In the genomic region with DNA sequence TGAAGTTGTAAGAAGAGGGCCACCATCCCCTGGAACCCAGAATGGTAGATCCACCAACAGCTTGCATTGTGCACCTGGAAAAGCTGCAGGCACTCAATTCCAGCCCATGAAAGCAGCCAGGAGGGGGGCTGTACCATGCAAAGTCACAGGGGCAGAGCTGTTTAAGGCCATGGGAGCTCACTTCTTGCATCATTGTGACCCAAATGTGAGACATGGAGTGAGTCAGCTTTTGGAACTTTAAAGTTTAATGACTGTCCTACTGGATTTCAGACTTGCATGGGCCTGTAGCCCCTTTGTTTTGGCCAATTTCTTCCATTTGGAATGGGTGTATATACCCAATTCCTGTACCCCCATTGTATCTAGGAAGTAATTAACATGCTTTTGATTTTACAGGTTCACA, we compare ENCODE assay signal across 23 cellular contexts.
"Had no signal": no experiment of that assay in that cellular context is flagged by ENCODE, and none has a peak within 500 bp of the region (broad histone marks: within the 10 kb centered on the region; RNA-seq: fewer than 3 reads in every experiment).

No MANE protein-coding gene starts in this region.

- H3K27ac ChIP-seq: dorsolateral prefrontal cortex, epithelial cell of prostate, gastrocnemius medialis, lower lobe of right lung, pancreas, right lobe of liver, thyroid gland, vagina had no signal

- H3K9me3 ChIP-seq: gastrocnemius medialis, lower lobe of right lung, pancreas, right lobe of liver, thyroid gland, vagina had no signal

- H3K27me3 ChIP-seq: dorsolateral prefrontal cortex, gastrocnemius medialis, pancreas, right lobe of liver, thyroid gland, vagina had no signal

- H3K4me1 ChIP-seq: thyroid gland had no signal

- FAIRE-seq: keratinocyte, pancreas had no signal

- DNase-seq: cortex of kidney; dorsolateral prefrontal cortex; effector CD4-positive, alpha-beta T cell; gastrocnemius medialis; head of caudate nucleus; left ventricle myocardium superior; lower lobe of right lung; natural killer cell; pancreas; right lobe of liver; stimulated activated CD4-positive, alpha-beta T cell treated with anti-CD3 and anti-CD28 coated beads, Interleukin-12 subunit alpha, Interleukin-12 subunit beta, amount 100 ng/mL, for 4 hours; stimulated activated CD4-positive, alpha-beta T cell treated with anti-CD3 and anti-CD28 coated beads, Interleukin-1b, Interleukin-23, amount 100 ng/mL, for 48 hours; stimulated activated CD4-positive, alpha-beta T cell treated with anti-CD3 and anti-CD28 coated beads, Interleukin-4, amount 100 ng/mL, for 1 hour; stimulated activated CD8-positive, alpha-beta memory T cell treated with anti-CD3 and anti-CD28 coated beads, Interleukin-4, amount 100 ng/mL, for 48 hours; stimulated activated naive CD4-positive, alpha-beta T cell; stimulated activated naive CD8-positive, alpha-beta T cell treated with anti-CD3 and anti-CD28 coated beads, Interleukin-15, amount 100 ng/mL, for 72 hours; thyroid gland; trophoblast cell had no signal

- H3K4me3 ChIP-seq: dorsolateral prefrontal cortex, gastrocnemius medialis, lower lobe of right lung, pancreas, right lobe of liver, smooth muscle cell, thyroid gland, vagina had no signal

- H3K36me3 ChIP-seq: gastrocnemius medialis, lower lobe of right lung, pancreas, right lobe of liver, thyroid gland, vagina had no signal

- ATAC-seq: esophagus mucosa; gastrocnemius medialis; left ventricle myocardium superior; lower lobe of right lung; natural killer cell; pancreas; right lobe of liver; stimulated activated naive CD8-positive, alpha-beta T cell treated with anti-CD3 and anti-CD28 coated beads, Interleukin-15, amount 100 ng/mL, for 72 hours had no signal

- H3K4me2 ChIP-seq: smooth muscle cell had no signal
